ENCODE assay signal across 9 cellular contexts in genomic region chr3:14430706-14431470, GRCh38. TPM values are rescaled to one million over a fixed set of nuclear protein-coding genes. Genes with fewer than 3 reads are reported as not detected.
A peak's percentile ranks its signal among the peaks of the same experiment; 100 is the strongest.
DNase-seq lines count a peak whose midpoint lies in the region; ATAC-seq and TF ChIP-seq lines count a peak whose summit lies in the region.
"Had no signal": no experiment of that assay in that cellular context is flagged by ENCODE, and none has a peak within 500 bp of the region (broad histone marks: within the 10 kb centered on the region; RNA-seq: fewer than 3 reads in every experiment).

No MANE protein-coding gene starts in this region.

- TF ChIP-seq CTCF in heart left ventricle (IDR thresholded peaks at IDR 0.05): no peak
- TF ChIP-seq CTCF in upper lobe of right lung (IDR thresholded peaks at IDR 0.05): no peak

- H3K27me3 ChIP-seq in heart left ventricle (no peaks in the 10 kb centered on the region), upper lobe of right lung (no peaks in the 10 kb centered on the region)

- peaks cover 84% of the 10 kb centered on the region for H3K4me1 Mint-ChIP-seq in activated naive CD8-positive, alpha-beta T cell treated with anti-CD3 and anti-CD28 coated beads for 36 hours

- H3K4me3 ChIP-seq in heart left ventricle: peak overlapping the region in 1 of 12 donors; percentile 36
- H3K4me3 ChIP-seq in upper lobe of right lung: no peak overlapping the region
- H3K4me3 ChIP-seq: SK-N-MC had no signal

- H3K27ac ChIP-seq in heart left ventricle: peak overlapping the region in 10 of 12 donors; percentile 40 to 97 (median 70)
- H3K27ac ChIP-seq in upper lobe of right lung: peak overlapping the region; percentile 89
- H3K27ac ChIP-seq: SK-N-MC had no signal

- intact Hi-C loops in heart left ventricle (cut with DNase I) (loop anchor here in 1 of 10 donors (5.0 kb wide), 1 partner anchor 59 kb away; no protein-coding TSS in a partner anchor), left ventricle myocardium superior (cut with micrococcal nuclease) (no loop called here), upper lobe of right lung (cut with DNase I) (no loop called here)

- TF ChIP-seq POLR2A in heart left ventricle (IDR thresholded peaks at IDR 0.05): no peak

- 78 to 81% (median 80%) methylated on average over 12 of the region's 12 CpGs for WGBS in heart left ventricle, 4 donors

- peak overlapping the region; percentile 73 for H3K4me3 Mint-ChIP-seq in activated naive CD8-positive, alpha-beta T cell treated with anti-CD3 and anti-CD28 coated beads for 36 hours

- peaks cover 16% of the 10 kb centered on the region for H3K36me3 Mint-ChIP-seq in activated naive CD8-positive, alpha-beta T cell treated with anti-CD3 and anti-CD28 coated beads for 36 hours

- ATAC-seq in heart left ventricle: no peak
- no peak for ATAC-seq in left ventricle myocardium superior
- no peak for ATAC-seq in upper lobe of right lung
- ATAC-seq in GM19023 (IDR thresholded peaks at IDR 0.05; ENCODE audit: unreplicated experiment): no peak

- peak overlapping the region; percentile 94 for H3K27ac Mint-ChIP-seq in activated naive CD8-positive, alpha-beta T cell treated with anti-CD3 and anti-CD28 coated beads for 36 hours

- H3K36me3 ChIP-seq in heart left ventricle: peaks cover 0 to 10% (median 0%) of the 10 kb centered on the region in 9 donors
- no peaks in the 10 kb centered on the region for H3K36me3 ChIP-seq in upper lobe of right lung

- no peaks in the 10 kb centered on the region for H3K27me3 Mint-ChIP-seq in activated naive CD8-positive, alpha-beta T cell treated with anti-CD3 and anti-CD28 coated beads for 36 hours

- peaks cover 14 to 99% (median 55%) of the 10 kb centered on the region in 12 donors for H3K4me1 ChIP-seq in heart left ventricle
- peaks cover 86% of the 10 kb centered on the region for H3K4me1 ChIP-seq in upper lobe of right lung

- H3K9me3 ChIP-seq in heart left ventricle: no peaks in the 10 kb centered on the region
- H3K9me3 ChIP-seq in upper lobe of right lung: no peaks in the 10 kb centered on the region

- peak in 1 of 5 donors; percentile 23 for DNase-seq in heart left ventricle
- no peak for DNase-seq in left ventricle myocardium superior
- no peak for DNase-seq in activated naive CD8-positive, alpha-beta T cell treated with anti-CD3 and anti-CD28 coated beads for 36 hours
- peak; percentile 39 for DNase-seq in midbrain (lab: John Stamatoyannopoulos, UW)
- DNase-seq in upper lobe of right lung: no peak
- DNase-seq in RKO (ENCODE audit: low spot score): no peak
- DNase-seq in dermis blood vessel endothelial cell: no peak

- H3K9me3 Mint-ChIP-seq in activated naive CD8-positive, alpha-beta T cell treated with anti-CD3 and anti-CD28 coated beads for 36 hours: no peaks in the 10 kb centered on the region

RNA-seq across cellular contexts. Expression of gene SLC6A6, which starts 28.5 kb away (rescaled TPM):
- total RNA-seq in heart left ventricle (100 to 1,000 TPM in 1 of 9 donors, 10 to 100 TPM in 8; 17.5 to 101 (median 34.9) TPM), left ventricle myocardium superior (14.1 TPM), upper lobe of right lung (54.3 TPM), dermis blood vessel endothelial cell (10.9 and 28.6 TPM in 2 replicates)
- 100 to 1,000 TPM in 1 of 2 donors, 1 to 10 TPM in 1; 9.1 to 121 TPM for polyA plus RNA-seq in heart left ventricle
- 10 to 100 TPM; 38.6 to 38.7 TPM for total RNA-seq in activated naive CD8-positive, alpha-beta T cell treated with anti-CD3 and anti-CD28 coated beads for 36 hours
